Comparison of ENCODE assay signal across 8 cellular contexts in the genomic region with DNA sequence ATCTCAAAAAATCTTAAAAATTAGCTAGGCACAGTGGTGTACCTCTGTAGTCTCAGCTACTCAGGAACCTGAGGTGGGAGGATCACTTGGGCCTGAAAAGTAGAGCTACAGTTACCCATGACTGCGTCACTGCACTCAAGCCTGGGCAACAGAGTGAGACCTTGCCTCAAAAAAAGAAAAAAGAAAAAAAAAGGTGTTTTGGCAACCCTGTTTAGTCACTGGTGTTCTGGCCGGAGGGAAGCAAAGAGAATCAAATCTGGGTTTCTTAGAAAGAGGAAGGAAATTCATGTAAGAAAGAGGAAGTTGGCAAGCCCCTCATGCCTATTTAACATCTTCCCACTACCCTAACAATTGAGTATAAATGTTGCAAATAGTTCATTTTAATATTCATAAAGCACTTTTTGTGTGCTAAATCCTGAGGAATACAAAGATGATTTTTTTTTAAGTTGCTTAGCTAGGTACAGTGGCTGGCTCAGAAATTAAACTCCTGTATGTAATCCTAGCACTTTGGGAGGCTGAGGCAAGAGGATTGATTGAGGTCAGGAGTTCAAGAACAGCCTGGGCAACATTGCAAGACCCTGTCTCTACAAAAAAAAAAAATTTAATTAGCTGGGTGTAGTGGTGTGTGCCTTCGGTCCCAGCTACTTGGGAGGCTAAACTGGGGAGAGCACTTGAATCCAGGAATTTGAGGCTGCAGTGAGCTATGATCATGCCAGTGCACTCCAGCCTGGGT. TPM values are rescaled to one million over a fixed set of nuclear protein-coding genes. Genes with fewer than 3 reads are reported as not detected.
DNase-seq lines count a peak whose midpoint lies in the region; ATAC-seq and TF ChIP-seq lines count a peak whose summit lies in the region.

No MANE protein-coding gene starts in this region.

- H3K27me3 ChIP-seq in A673 (replicated peaks; ENCODE audit: insufficient read depth, low read depth, low read length, poor library complexity): no peaks in the 10 kb centered on the region
- no peaks in the 10 kb centered on the region for H3K27me3 ChIP-seq in PC-3 (ENCODE audit: low read length)

- ATAC-seq in GM21423 (IDR thresholded peaks at IDR 0.05; ENCODE audit: unreplicated experiment) (peak; percentile 78), PC-3 (no peak), GM19463 (IDR thresholded peaks at IDR 0.05; ENCODE audit: unreplicated experiment) (no peak)

- BruUV-seq in A673 (replicated peaks; lab: Mats Ljungman, UMichigan) (no TSS peak), PC-3 (replicated peaks; lab: Mats Ljungman, UMichigan) (no TSS peak)

- no peak overlapping the region for H3K4me2 ChIP-seq in PC-3 (ENCODE audit: low read length)

- no peaks in the 10 kb centered on the region for H4K20me1 ChIP-seq in PC-3 (ENCODE audit: low read length)

- no peaks in the 10 kb centered on the region for H3K36me3 Mint-ChIP-seq in endothelial cell (ENCODE audit: low read depth, unreplicated experiment)

- no peaks in the 10 kb centered on the region for H3F3A ChIP-seq in PC-3 (ENCODE audit: low read length, unreplicated experiment)

- no peaks in the 10 kb centered on the region for H3K9me2 ChIP-seq in PC-3 (replicated peaks; ENCODE audit: low read length)

- peaks cover 2% of the 10 kb centered on the region for H3K27me3 Mint-ChIP-seq in endothelial cell (ENCODE audit: unreplicated experiment)

- CTCF ChIA-PET in A673 (lab: Charles Lee): no interaction called here
- CTCF ChIA-PET in PC-3 (lab: Charles Lee): no interaction called here

- H3K4me3 Mint-ChIP-seq in endothelial cell (ENCODE audit: unreplicated experiment): no peak overlapping the region

- peak overlapping the region; percentile 80 for H3K27ac Mint-ChIP-seq in endothelial cell (ENCODE audit: unreplicated experiment)

- TF ChIP-seq CTCF in endothelial cell (IDR thresholded peaks at IDR 0.05; ENCODE audit: unreplicated experiment) (no peak), A673 (conservative IDR thresholded peaks at IDR 0.05; ENCODE audit: low read depth, low read length) (no peak), PC-3 (conservative IDR thresholded peaks at IDR 0.05; ENCODE audit: low read depth, low read length) (no peak)

- H3K4me1 Mint-ChIP-seq in endothelial cell (ENCODE audit: unreplicated experiment): peaks cover 9% of the 10 kb centered on the region

- H3K9ac ChIP-seq in PC-3 (ENCODE audit: low read length): no peak overlapping the region

- peaks cover 15% of the 10 kb centered on the region for H3K4me1 ChIP-seq in A673 (ENCODE audit: insufficient read depth, low read length, poor library complexity, severe bottlenecking)
- H3K4me1 ChIP-seq in PC-3 (ENCODE audit: insufficient read depth, low read length): peaks cover 1% of the 10 kb centered on the region

- DNase-seq in GDM1 (lab: John Stamatoyannopoulos, UW) (peak; percentile 67), Kasumi-1 (lab: John Stamatoyannopoulos, UW) (peak; percentile 99 to 100), endothelial cell (ENCODE audit: low spot score) (no peak), A673 (ENCODE audit: low spot score) (no peak), PC-3 (no peak), activated T-cell treated with anti-CD3 and anti-CD28 coated beads for 4 hours (no peak)

- H3K27ac ChIP-seq in A673 (ENCODE audit: low read depth, low read length, poor library complexity, severe bottlenecking) (no peak overlapping the region), PC-3 (ENCODE audit: low read length) (no peak overlapping the region)

- H3K36me3 ChIP-seq in A673 (ENCODE audit: insufficient read depth, low read length, poor library complexity, severe bottlenecking): no peaks in the 10 kb centered on the region
- no peaks in the 10 kb centered on the region for H3K36me3 ChIP-seq in PC-3 (ENCODE audit: low read depth, low read length)

- POLR2A ChIA-PET in A673 (lab: Charles Lee; ENCODE audit: low non-redundant PET): interaction anchor here (0.6 kb wide), 1 partner anchor 1064 kb away, joined by 10 read pairs; no protein-coding TSS in a partner anchor
- POLR2A ChIA-PET in PC-3 (lab: Charles Lee; ENCODE audit: unreplicated experiment): no interaction called here

- no peak overlapping the region for H3K4me3 ChIP-seq in A673 (ENCODE audit: low read depth, low read length, poor library complexity, severe bottlenecking)
- H3K4me3 ChIP-seq in PC-3 (ENCODE audit: low read length): no peak overlapping the region

- no peaks in the 10 kb centered on the region for H3K79me2 ChIP-seq in PC-3 (ENCODE audit: low read length)

- no peak overlapping the region for H2AFZ ChIP-seq in PC-3 (ENCODE audit: low read length)

- H3K9me3 ChIP-seq in A673 (ENCODE audit: low read depth, low read length, poor library complexity, severe bottlenecking) (no peaks in the 10 kb centered on the region), PC-3 (ENCODE audit: low read length) (no peaks in the 10 kb centered on the region)

- intact Hi-C loops in A673 (cut with micrococcal nuclease; ENCODE audit: unreplicated experiment) (no loop called here), PC-3 (cut with micrococcal nuclease) (no loop called here)

- no peaks in the 10 kb centered on the region for H3K9me3 Mint-ChIP-seq in endothelial cell (ENCODE audit: unreplicated experiment)

RNA-seq across cellular contexts. Expression of gene USP32, which starts 6.5 kb away (rescaled TPM):
- total RNA-seq in endothelial cell (ENCODE audit: unreplicated experiment) (37.4 TPM), A673 (2021) (49.3 and 54.8 TPM in 2 replicates), PC-3 (2014; rRNA removed) (34.0 and 34.1 TPM in 2 replicates)

RNA-seq across cellular contexts. Expression of gene CHCT1, which starts 23.9 kb away (rescaled TPM):
- total RNA-seq in endothelial cell (ENCODE audit: unreplicated experiment): not detected
- 0.88 TPM in 1 of 2 replicates, not detected in the other for total RNA-seq in A673 (2021)
- not detected in 2 replicates for total RNA-seq in PC-3 (2014; rRNA removed)

Comparison
In these comparisons a context has a peak if more than half of its experiments do, and no peak if none do; other contexts are left out.
1. DNase-seq: peak in GDM1 (single experiment) and Kasumi-1 (2 of 2); none in endothelial cell (single experiment), A673 (single experiment), PC-3 (single experiment) and activated T-cell treated with anti-CD3 and anti-CD28 coated beads for 4 hours (single experiment).